In genomic region chr6:127606131-127606562, GRCh38 we compare ENCODE assay signal across 8 cellular contexts. TPM values are rescaled to one million over a fixed set of nuclear protein-coding genes. Genes with fewer than 3 reads are reported as not detected.
DNase-seq lines count a peak whose midpoint lies in the region; ATAC-seq and TF ChIP-seq lines count a peak whose summit lies in the region.

No MANE protein-coding gene starts in this region.

- no peak overlapping the region for H3K27ac ChIP-seq in Peyer's patch
- H3K27ac ChIP-seq in foreskin keratinocyte, result no peak overlapping the region

- ATAC-seq in foreskin keratinocyte (peak; percentile 64), GM21619 (IDR thresholded peaks at IDR 0.05; ENCODE audit: unreplicated experiment) (no peak), HG02885 (IDR thresholded peaks at IDR 0.05; ENCODE audit: poor library complexity, unreplicated experiment) (no peak), HG03139 (IDR thresholded peaks at IDR 0.05; ENCODE audit: unreplicated experiment) (no peak)

- DNase-seq in BE2C, result peak; percentile 44
- peak; percentile 56 for DNase-seq in HuH-7 (ENCODE audit: low spot score)
- no peak for DNase-seq in Peyer's patch
- peak in 1 of 2 donors; percentile 33 for DNase-seq in foreskin keratinocyte
- no peak for DNase-seq in anterior cingulate cortex (lab: John Stamatoyannopoulos, UW)

- TF ChIP-seq POLR2A in Peyer's patch (IDR thresholded peaks at IDR 0.05), result no peak

- H3K9me3 ChIP-seq in BE2C (no peaks in the 10 kb centered on the region), Peyer's patch (no peaks in the 10 kb centered on the region)

- TF ChIP-seq CTCF in BE2C (IDR thresholded peaks at IDR 0.05; ENCODE audit: low read depth, low read length), result peak; percentile 63
- peak in 4 of 6 experiments; percentile 4 to 29 (median 18) for TF ChIP-seq CTCF in Peyer's patch (IDR thresholded peaks at IDR 0.05)
- peak; percentile 63 for TF ChIP-seq CTCF in foreskin keratinocyte (conservative IDR thresholded peaks at IDR 0.05)

- no peaks in the 10 kb centered on the region for H3K27me3 ChIP-seq in BE2C
- H3K27me3 ChIP-seq in Peyer's patch, result no peaks in the 10 kb centered on the region
- peaks cover 22% of the 10 kb centered on the region for H3K27me3 ChIP-seq in foreskin keratinocyte

- H3K36me3 ChIP-seq in BE2C (no peaks in the 10 kb centered on the region), Peyer's patch (no peaks in the 10 kb centered on the region)

- no peak overlapping the region for H3K4me3 ChIP-seq in BE2C (ENCODE audit: low read depth, low read length)
- H3K4me3 ChIP-seq in Peyer's patch, result no peak overlapping the region

- H3K4me1 ChIP-seq in BE2C (no peaks in the 10 kb centered on the region), Peyer's patch (no peaks in the 10 kb centered on the region), foreskin keratinocyte (no peaks in the 10 kb centered on the region)

RNA-seq across cellular contexts. Expression of gene C6orf58, which starts 29.2 kb away (rescaled TPM):
- polyA plus RNA-seq in BE2C (2012; ENCODE audit: insufficient read depth, insufficient read length, low read depth), result not detected
- total RNA-seq in Peyer's patch (not detected), foreskin keratinocyte (0.07 and 0.10 TPM in 2 replicates)
- 0.14 and 0.16 TPM in 2 replicates for polyA plus RNA-seq in foreskin keratinocyte

Comparison
In these comparisons a context has a peak if more than half of its experiments do, and no peak if none do; other contexts are left out.
1. DNase-seq: peak in BE2C (single experiment) and HuH-7 (single experiment); none in Peyer's patch (0 of 3) and anterior cingulate cortex (0 of 58).
2. Peak in every context shown above with its lines, with median percentiles within 50 percentile points of each other: CTCF ChIP-seq.